Comparison of ENCODE assay signal across 17 cellular contexts in the genomic region with DNA sequence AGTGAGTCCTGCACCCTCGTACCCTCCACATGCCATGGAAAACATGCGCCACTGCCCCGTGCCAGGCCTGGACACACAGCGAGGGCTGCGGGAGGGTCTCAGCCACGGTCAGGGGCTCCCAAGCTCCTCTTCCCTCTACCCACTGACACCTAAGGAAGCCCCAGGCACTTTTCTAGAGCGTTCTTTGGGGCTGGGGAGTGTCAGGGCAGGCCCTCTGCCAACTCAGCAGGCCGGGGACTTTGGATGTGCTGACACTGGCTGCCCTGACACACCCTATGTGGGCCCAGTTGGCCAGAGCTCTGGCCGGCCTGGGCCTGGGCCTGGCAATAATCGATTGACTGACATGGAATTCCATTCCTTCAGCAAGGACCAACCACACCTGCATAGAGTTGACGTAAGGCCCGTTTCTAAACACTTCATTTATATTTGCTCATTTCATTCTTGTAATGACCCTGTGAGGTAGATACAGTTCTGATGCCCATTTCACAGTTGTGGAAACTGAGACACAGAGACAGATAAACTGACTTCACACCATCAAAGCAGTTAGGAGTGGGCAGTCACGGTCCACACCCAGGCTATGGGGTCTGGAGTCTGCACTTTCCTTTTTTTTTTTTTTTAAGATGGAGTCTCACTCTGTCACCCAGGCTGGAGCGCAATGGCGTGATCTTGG.
DNase-seq lines count a peak whose midpoint lies in the region; ATAC-seq and TF ChIP-seq lines count a peak whose summit lies in the region.
"Had no signal": no experiment of that assay in that cellular context is flagged by ENCODE, and none has a peak within 500 bp of the region (broad histone marks: within the 10 kb centered on the region; RNA-seq: fewer than 3 reads in every experiment).

No MANE protein-coding gene starts in this region.

- H3K4me3 Mint-ChIP-seq in CD8-positive, alpha-beta memory T cell: peak overlapping the region in 1 of 7 donors; percentile 3
- H3K4me3 Mint-ChIP-seq: endodermal cell had no signal

- peaks cover 56 to 84% (median 72%) of the 10 kb centered on the region in 3 donors for H3K4me1 Mint-ChIP-seq in CD8-positive, alpha-beta memory T cell

- POLR2A ChIA-PET in CD8-positive, alpha-beta memory T cell (lab: Charles Lee): no interaction called here
- POLR2A ChIA-PET in RWPE1 (lab: Yijun Ruan, JAX; ENCODE audit: low non-redundant PET): no interaction called here

- H3K9me3 ChIP-seq in CD8-positive, alpha-beta memory T cell (ENCODE audit: low read length): no peaks in the 10 kb centered on the region
- no peaks in the 10 kb centered on the region for H3K9me3 ChIP-seq in neutrophil
- H3K9me3 ChIP-seq: heart left ventricle had no signal

- TF ChIP-seq CTCF in RWPE1 (conservative IDR thresholded peaks at IDR 0.05; ENCODE audit: low read depth) (no peak), neutrophil (IDR thresholded peaks at IDR 0.05) (no peak)

- peaks cover 0 to 3% of the 10 kb centered on the region in 2 donors for H3K27me3 Mint-ChIP-seq in CD8-positive, alpha-beta memory T cell

- no peak for DNase-seq in CD8-positive, alpha-beta memory T cell
- no peak for DNase-seq in RWPE1 (ENCODE audit: low spot score)
- peak in 1 of 2 donors; percentile 73 for DNase-seq in left colon
- no peak for DNase-seq in NCI-H510A treated with DMSO at 0.1 percent for 48 hours (lab: John Stamatoyannopoulos, UW)
- no peak for DNase-seq in NCI-H345 treated with DMSO at 0.1 percent for 48 hours (lab: John Stamatoyannopoulos, UW; ENCODE audit: unreplicated experiment)
- DNase-seq in NCI-H2196 (lab: John Stamatoyannopoulos, UW; ENCODE audit: unreplicated experiment): no peak
- DNase-seq: activated CD4-positive, CD25-positive, alpha-beta regulatory T cell; activated effector memory CD4-positive, alpha-beta T cell treated with Interleukin-2 at 50 U/mL for 16 hours; AML-193; aorta; endodermal cell; NCI-H2107; NCI-H526; SHP77 treated with DMSO at 0.1 percent for 48 hours; stimulated activated CD4-positive, alpha-beta T cell treated with anti-CD3 and anti-CD28 coated beads, Interleukin-1b, Interleukin-23, amount 100 ng/mL, for 48 hours had no signal

- intact Hi-C loops in left colon (cut with DNase I, micrococcal nuclease): no loop called here

- H3K36me3 Mint-ChIP-seq in CD8-positive, alpha-beta memory T cell: peaks cover 0 to 2% (median 0%) of the 10 kb centered on the region in 3 donors

- H3K27me3 ChIP-seq in CD8-positive, alpha-beta memory T cell (ENCODE audit: insufficient read depth, low read length, poor library complexity, severe bottlenecking): no peaks in the 10 kb centered on the region
- H3K27me3 ChIP-seq in neutrophil: no peaks in the 10 kb centered on the region
- H3K27me3 ChIP-seq: heart left ventricle had no signal

- H3K36me3 ChIP-seq in CD8-positive, alpha-beta memory T cell (ENCODE audit: insufficient read depth, low read length): no peaks in the 10 kb centered on the region
- no peaks in the 10 kb centered on the region for H3K36me3 ChIP-seq in neutrophil
- H3K36me3 ChIP-seq: heart left ventricle had no signal

- H3K27ac ChIP-seq in CD8-positive, alpha-beta memory T cell (ENCODE audit: low read depth, low read length): no peak overlapping the region
- H3K27ac ChIP-seq in RWPE1 (peak overlapping the region; percentile 100), neutrophil (peak overlapping the region; percentile 20)

- ATAC-seq in left colon: peak; percentile 16
- ATAC-seq: heart left ventricle had no signal

- H3K9me3 Mint-ChIP-seq in CD8-positive, alpha-beta memory T cell: no peaks in the 10 kb centered on the region
- H3K9me3 Mint-ChIP-seq: endodermal cell had no signal

- H3K27ac Mint-ChIP-seq in CD8-positive, alpha-beta memory T cell: peak overlapping the region; percentile 38 to 89 (median 72)
- H3K27ac Mint-ChIP-seq: endodermal cell had no signal

- H3K4me1 ChIP-seq in CD8-positive, alpha-beta memory T cell (ENCODE audit: insufficient read depth, low read length): peaks cover 71% of the 10 kb centered on the region
- peaks cover 65 to 69% of the 10 kb centered on the region in 2 experiments for H3K4me1 ChIP-seq in neutrophil (ENCODE audit: control insufficient read depth in 1 of 2, insufficient read depth in 1 of 2, low read depth in 1 of 2, low read length in 1 of 2)

- CTCF ChIA-PET in CD8-positive, alpha-beta memory T cell (lab: Charles Lee): interaction anchor here (0.8 to 4.1 kb wide), 5 partner anchors 15 to 68 kb away, joined by 3 to 14 read pairs (median 4); no protein-coding TSS in a partner anchor
- CTCF ChIA-PET in RWPE1 (lab: Yijun Ruan, JAX): interaction anchor here (0.7 kb wide), 1 partner anchor 73 kb away, joined by 5 read pairs; no protein-coding TSS in a partner anchor

- no peak overlapping the region for H3K4me3 ChIP-seq in CD8-positive, alpha-beta memory T cell (ENCODE audit: low read length)
- no peak overlapping the region for H3K4me3 ChIP-seq in neutrophil (ENCODE audit: low read depth in 1 of 2, low read length in 1 of 2)
- H3K4me3 ChIP-seq: heart left ventricle had no signal
